Comparison of ENCODE assay signal across 30 cellular contexts in the genomic region with DNA sequence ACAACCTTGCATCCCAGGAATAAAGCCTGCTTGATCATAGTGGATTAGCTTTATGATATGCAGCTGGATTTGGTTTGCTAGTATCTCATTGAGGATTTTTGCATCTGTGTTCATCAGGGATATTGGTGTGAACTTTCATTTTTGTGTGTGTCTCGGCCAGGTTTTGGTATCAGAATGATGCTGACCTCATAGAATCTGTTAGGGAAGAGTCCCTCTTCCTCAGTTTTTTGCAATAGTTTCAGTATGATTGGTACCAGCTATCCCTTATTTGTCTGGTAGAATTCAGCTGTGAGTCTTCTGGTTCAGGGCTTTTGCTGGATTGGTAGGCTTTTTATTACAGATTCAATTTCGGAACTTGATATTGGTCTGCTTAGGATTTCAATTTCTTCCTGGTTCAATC.
DNase-seq lines count a peak whose midpoint lies in the region; ATAC-seq and TF ChIP-seq lines count a peak whose summit lies in the region.
"Had no signal": no experiment of that assay in that cellular context is flagged by ENCODE, and none has a peak within 500 bp of the region (broad histone marks: within the 10 kb centered on the region; RNA-seq: fewer than 3 reads in every experiment).

No MANE protein-coding gene starts in this region.

- TF ChIP-seq CTCF in GM23338 (conservative IDR thresholded peaks at IDR 0.05; ENCODE audit: low read depth in 2 of 2) = no peak

- no peak overlapping the region for H3K27ac Mint-ChIP-seq in activated naive CD4-positive, alpha-beta T cell treated with anti-CD3 and anti-CD28 coated beads, Interleukin-2, amount 50 U/mL, for 72 hours
- H3K27ac Mint-ChIP-seq in activated naive CD4-positive, alpha-beta T cell treated with anti-CD3 and anti-CD28 coated beads, Interleukin-2, amount 10 ng/mL, durations not matched to agents 7 days and 5 days = no peak overlapping the region
- peak overlapping the region; percentile 14; the same call in 1 of the 2 replicates for H3K27ac Mint-ChIP-seq in GM23338
- no peak overlapping the region for H3K27ac Mint-ChIP-seq in activated T-helper 17 cell treated with anti-CD3 and anti-CD28 coated beads, Interleukin-2, amount 50 U/mL, for 72 hours
- H3K27ac Mint-ChIP-seq in stimulated activated naive CD8-positive, alpha-beta T cell treated with anti-CD3 and anti-CD28 coated beads, Interleukin-15, amount 100 ng/mL, for 72 hours = no peak overlapping the region
- H3K27ac Mint-ChIP-seq: activated naive CD8-positive, alpha-beta T cell; CD8-positive, alpha-beta T cell; T-cell had no signal

- no peak overlapping the region for H3K4me2 ChIP-seq in GM23338

- no peaks in the 10 kb centered on the region for H3K36me3 ChIP-seq in GM23338 (ENCODE audit: insufficient read depth)
- H3K36me3 ChIP-seq: heart right ventricle, lower lobe of right lung, ovary, SJSA1, uterus had no signal

- CTCF ChIA-PET in activated naive CD4-positive, alpha-beta T cell treated with anti-CD3 and anti-CD28 coated beads, Interleukin-2, amount 10 ng/mL, durations not matched to agents 7 days and 5 days (lab: Charles Lee) = no interaction called here

- DNase-seq in activated naive CD4-positive, alpha-beta T cell treated with anti-CD3 and anti-CD28 coated beads, Interleukin-2, amount 50 U/mL, for 72 hours (ENCODE audit: low spot score in 2 of 2) = no peak
- DNase-seq in activated naive CD4-positive, alpha-beta T cell treated with anti-CD3 and anti-CD28 coated beads, Interleukin-2, amount 10 ng/mL, durations not matched to agents 7 days and 5 days = no peak
- no peak for DNase-seq in GM23338 (ENCODE audit: low spot score)
- no peak for DNase-seq in stimulated activated naive CD8-positive, alpha-beta T cell treated with anti-CD3 and anti-CD28 coated beads, Interleukin-15, amount 100 ng/mL, for 72 hours
- DNase-seq in NCI-H187 (lab: John Stamatoyannopoulos, UW) = no peak
- DNase-seq: activated CD4-positive, alpha-beta T cell treated with anti-CD3 and anti-CD28 coated beads, Interleukin-2, amount 50 U/mL, for 48 hours; activated CD4-positive, CD25-positive, alpha-beta regulatory T cell; activated CD8-positive, alpha-beta memory T cell treated with anti-CD3 and anti-CD28 coated beads, Interleukin-2, amount 50 U/mL, for 4 hours; caudate nucleus; CD8-positive, alpha-beta T cell; cortex of kidney; foreskin melanocyte; heart right ventricle; kidney glomerular epithelial cell; lower lobe of right lung; mucosa of descending colon; NCI-H1048; NCI-H1694 treated with DMSO at 0.1 percent for 48 hours; NCI-H2171 treated with DMSO at 0.1 percent for 48 hours; NCI-H510A treated with DMSO at 0.1 percent for 48 hours; ovary; small intestine; T-cell; uterus had no signal

- no peaks in the 10 kb centered on the region for H3K27me3 Mint-ChIP-seq in activated naive CD4-positive, alpha-beta T cell treated with anti-CD3 and anti-CD28 coated beads, Interleukin-2, amount 10 ng/mL, durations not matched to agents 7 days and 5 days
- H3K27me3 Mint-ChIP-seq in GM23338 (ENCODE audit: insufficient read depth, low read depth, poor library complexity) = no peaks in the 10 kb centered on the region
- no peaks in the 10 kb centered on the region for H3K27me3 Mint-ChIP-seq in activated T-helper 17 cell treated with anti-CD3 and anti-CD28 coated beads, Interleukin-2, amount 50 U/mL, for 72 hours
- H3K27me3 Mint-ChIP-seq in stimulated activated naive CD8-positive, alpha-beta T cell treated with anti-CD3 and anti-CD28 coated beads, Interleukin-15, amount 100 ng/mL, for 72 hours = no peaks in the 10 kb centered on the region
- H3K27me3 Mint-ChIP-seq: activated naive CD8-positive, alpha-beta T cell; T-cell had no signal

- H3K4me1 Mint-ChIP-seq in activated naive CD4-positive, alpha-beta T cell treated with anti-CD3 and anti-CD28 coated beads, Interleukin-2, amount 10 ng/mL, durations not matched to agents 7 days and 5 days = peaks cover 9% of the 10 kb centered on the region
- peaks cover 6% of the 10 kb centered on the region; the same call in 2 of the 3 replicates for H3K4me1 Mint-ChIP-seq in GM23338
- H3K4me1 Mint-ChIP-seq in activated T-helper 17 cell treated with anti-CD3 and anti-CD28 coated beads, Interleukin-2, amount 50 U/mL, for 72 hours = peaks cover 39% of the 10 kb centered on the region
- H3K4me1 Mint-ChIP-seq in stimulated activated naive CD8-positive, alpha-beta T cell treated with anti-CD3 and anti-CD28 coated beads, Interleukin-15, amount 100 ng/mL, for 72 hours = peaks cover 40% of the 10 kb centered on the region

- ATAC-seq in activated naive CD4-positive, alpha-beta T cell treated with anti-CD3 and anti-CD28 coated beads, Interleukin-2, amount 50 U/mL, for 72 hours = peak; percentile 43 to 86
- ATAC-seq in GM23338 (no peak), HG03520 (IDR thresholded peaks at IDR 0.05; ENCODE audit: unreplicated experiment) (no peak), HG03280 (IDR thresholded peaks at IDR 0.05; ENCODE audit: unreplicated experiment) (no peak)
- peak; percentile 72 for ATAC-seq in activated T-helper 17 cell treated with anti-CD3 and anti-CD28 coated beads, Interleukin-2, amount 50 U/mL, for 72 hours (replicated peaks)
- ATAC-seq in stimulated activated naive CD8-positive, alpha-beta T cell treated with anti-CD3 and anti-CD28 coated beads, Interleukin-15, amount 100 ng/mL, for 72 hours = peak; percentile 52
- ATAC-seq: CD8-positive, alpha-beta T cell; heart right ventricle; HepG2; lower lobe of right lung; mucosa of descending colon; T-cell had no signal

- no peak overlapping the region for H3K4me3 ChIP-seq in GM23338
- H3K4me3 ChIP-seq: heart right ventricle, lower lobe of right lung, mucosa of descending colon, ovary, SJSA1, uterus had no signal

- no peak overlapping the region for H2AFZ ChIP-seq in GM23338

- H3K36me3 Mint-ChIP-seq in activated naive CD4-positive, alpha-beta T cell treated with anti-CD3 and anti-CD28 coated beads, Interleukin-2, amount 50 U/mL, for 72 hours = peaks cover 0 to 6% of the 10 kb centered on the region in 2 donors
- H3K36me3 Mint-ChIP-seq in activated naive CD4-positive, alpha-beta T cell treated with anti-CD3 and anti-CD28 coated beads, Interleukin-2, amount 10 ng/mL, durations not matched to agents 7 days and 5 days = peaks cover 2% of the 10 kb centered on the region
- H3K36me3 Mint-ChIP-seq in GM23338 (ENCODE audit: low read depth) = no peaks in the 10 kb centered on the region; the same call in 2 of the 3 replicates
- no peaks in the 10 kb centered on the region for H3K36me3 Mint-ChIP-seq in activated T-helper 17 cell treated with anti-CD3 and anti-CD28 coated beads, Interleukin-2, amount 50 U/mL, for 72 hours (ENCODE audit: low read depth)

- no peak overlapping the region for H3K4me3 Mint-ChIP-seq in activated naive CD4-positive, alpha-beta T cell treated with anti-CD3 and anti-CD28 coated beads, Interleukin-2, amount 10 ng/mL, durations not matched to agents 7 days and 5 days
- no peak overlapping the region for H3K4me3 Mint-ChIP-seq in GM23338
- peak overlapping the region; percentile 12 for H3K4me3 Mint-ChIP-seq in activated T-helper 17 cell treated with anti-CD3 and anti-CD28 coated beads, Interleukin-2, amount 50 U/mL, for 72 hours
- peak overlapping the region in 1 of 2 donors; percentile 27 for H3K4me3 Mint-ChIP-seq in stimulated activated naive CD8-positive, alpha-beta T cell treated with anti-CD3 and anti-CD28 coated beads, Interleukin-15, amount 100 ng/mL, for 72 hours
- H3K4me3 Mint-ChIP-seq: activated naive CD8-positive, alpha-beta T cell; CD8-positive, alpha-beta T cell; T-cell had no signal

- peaks cover 94% of the 10 kb centered on the region for H3K79me2 ChIP-seq in GM23338 (replicated peaks; ENCODE audit: insufficient read depth)

- H3K27ac ChIP-seq in GM23338 (ENCODE audit: low read depth) = no peak overlapping the region
- H3K27ac ChIP-seq: heart right ventricle, lower lobe of right lung, ovary, SJSA1, uterus had no signal

- H3K9me3 Mint-ChIP-seq in activated naive CD4-positive, alpha-beta T cell treated with anti-CD3 and anti-CD28 coated beads, Interleukin-2, amount 50 U/mL, for 72 hours = no peaks in the 10 kb centered on the region
- peaks cover 6% of the 10 kb centered on the region for H3K9me3 Mint-ChIP-seq in activated naive CD4-positive, alpha-beta T cell treated with anti-CD3 and anti-CD28 coated beads, Interleukin-2, amount 10 ng/mL, durations not matched to agents 7 days and 5 days
- no peaks in the 10 kb centered on the region; the same call in 2 of the 3 replicates for H3K9me3 Mint-ChIP-seq in GM23338
- no peaks in the 10 kb centered on the region for H3K9me3 Mint-ChIP-seq in activated T-helper 17 cell treated with anti-CD3 and anti-CD28 coated beads, Interleukin-2, amount 50 U/mL, for 72 hours
- no peaks in the 10 kb centered on the region for H3K9me3 Mint-ChIP-seq in stimulated activated naive CD8-positive, alpha-beta T cell treated with anti-CD3 and anti-CD28 coated beads, Interleukin-15, amount 100 ng/mL, for 72 hours
- H3K9me3 Mint-ChIP-seq: CD8-positive, alpha-beta T cell had no signal

- H3K27me3 ChIP-seq in GM23338 (ENCODE audit: insufficient read depth) = no peaks in the 10 kb centered on the region
- H3K27me3 ChIP-seq: heart right ventricle, ovary, SJSA1, uterus had no signal

- peaks cover 16% of the 10 kb centered on the region; the same call in 1 of the 2 replicates for H4K20me1 ChIP-seq in GM23338 (replicated peaks; ENCODE audit: insufficient read depth)

- no peaks in the 10 kb centered on the region for H3F3A ChIP-seq in GM23338 (replicated peaks; ENCODE audit: low read depth)

- no peaks in the 10 kb centered on the region for H3K4me1 ChIP-seq in GM23338 (ENCODE audit: insufficient read depth)
- H3K4me1 ChIP-seq: uterus had no signal

- H3K9me2 ChIP-seq in GM23338 (ENCODE audit: insufficient read depth) = no peaks in the 10 kb centered on the region

Comparison
In these comparisons a context has a peak if more than half of its experiments do, and no peak if none do; other contexts are left out.
1. ATAC-seq: peak in activated naive CD4-positive, alpha-beta T cell treated with anti-CD3 and anti-CD28 coated beads, Interleukin-2, amount 50 U/mL, for 72 hours (2 of 2), activated T-helper 17 cell treated with anti-CD3 and anti-CD28 coated beads, Interleukin-2, amount 50 U/mL, for 72 hours (single experiment) and stimulated activated naive CD8-positive, alpha-beta T cell treated with anti-CD3 and anti-CD28 coated beads, Interleukin-15, amount 100 ng/mL, for 72 hours (single experiment); none in GM23338 (single experiment), HG03520 (single experiment) and HG03280 (single experiment).